Comparison of ENCODE assay signal across 1 cellular context in the genomic region with DNA sequence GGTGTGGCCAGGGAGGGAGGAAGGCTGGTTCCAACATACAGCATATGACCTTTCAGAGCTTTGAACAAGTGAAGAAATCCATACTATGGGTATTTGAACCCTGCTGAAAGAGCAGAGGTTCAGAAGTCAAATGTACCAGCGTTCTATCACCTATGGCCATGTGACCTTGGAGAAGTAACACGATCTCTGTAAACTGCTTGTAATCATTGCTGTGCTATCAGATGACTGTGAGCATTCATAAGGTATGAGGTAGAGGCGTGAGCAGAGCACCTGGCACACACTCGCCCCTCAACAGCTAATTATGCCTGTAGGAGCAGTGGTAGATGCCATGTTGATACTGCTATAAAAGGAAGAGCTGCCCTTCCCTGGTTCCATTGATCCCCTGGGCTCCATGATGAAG.
TF ChIP-seq lines count a peak whose summit lies in the region.

No MANE protein-coding gene starts in this region.

TF ChIP-seq in K562, 482 proteins besides CTCF, POLR2A, EP300 and RAD21:
- TF ChIP-seq DMBX1 (CRISPR knock-in tag; IDR thresholded peaks at IDR 0.05; ENCODE audit: borderline replicate concordance) (no peak), GTF2F1 (IDR thresholded peaks at IDR 0.05; ENCODE audit: low read depth, low read length) (no peak), SMARCE1 (IDR thresholded peaks at IDR 0.05) (no peak), NFE2 (IDR thresholded peaks at IDR 0.05; ENCODE audit: low read depth) (no peak), CCAR2 (IDR thresholded peaks at IDR 0.05; ENCODE audit: low read depth, low read length) (no peak), PRPF4 (IDR thresholded peaks at IDR 0.05; ENCODE audit: insufficient read depth, low read depth, low read length, poor library complexity, severe bottlenecking) (no peak), NR2C2 (CRISPR knock-in tag; IDR thresholded peaks at IDR 0.05) (no peak), NR2C2 (tag; IDR thresholded peaks at IDR 0.05) (no peak), RBM14 (IDR thresholded peaks at IDR 0.05; ENCODE audit: borderline replicate concordance, insufficient read depth, low read depth, low read length) (no peak), RBM17 (IDR thresholded peaks at IDR 0.05; ENCODE audit: borderline replicate concordance, low read depth, low read length) (no peak), BRD9 (IDR thresholded peaks at IDR 0.05; ENCODE audit: low read depth, partially characterized antibody) (no peak), HDAC6 (IDR thresholded peaks at IDR 0.05; ENCODE audit: low read depth, low read length) (no peak), PHF20 (IDR thresholded peaks at IDR 0.05; ENCODE audit: partially characterized antibody) (no peak), SP1 (CRISPR knock-in tag; IDR thresholded peaks at IDR 0.05) (no peak), NRF1 (conservative IDR thresholded peaks at IDR 0.05 in 1 of 2, IDR thresholded peaks at IDR 0.05 in 1 of 2) (no peak), ELF2 (CRISPR knock-in tag; IDR thresholded peaks at IDR 0.05) (no peak), KLF10 (CRISPR knock-in tag; IDR thresholded peaks at IDR 0.05) (no peak), ZNF511 (CRISPR knock-in tag; IDR thresholded peaks at IDR 0.05) (no peak), SMARCA4 (IDR thresholded peaks at IDR 0.05) (no peak), NFIX (CRISPR knock-in tag; IDR thresholded peaks at IDR 0.05; ENCODE audit: low read depth) (no peak)
- TF ChIP-seq, protein P1, sequence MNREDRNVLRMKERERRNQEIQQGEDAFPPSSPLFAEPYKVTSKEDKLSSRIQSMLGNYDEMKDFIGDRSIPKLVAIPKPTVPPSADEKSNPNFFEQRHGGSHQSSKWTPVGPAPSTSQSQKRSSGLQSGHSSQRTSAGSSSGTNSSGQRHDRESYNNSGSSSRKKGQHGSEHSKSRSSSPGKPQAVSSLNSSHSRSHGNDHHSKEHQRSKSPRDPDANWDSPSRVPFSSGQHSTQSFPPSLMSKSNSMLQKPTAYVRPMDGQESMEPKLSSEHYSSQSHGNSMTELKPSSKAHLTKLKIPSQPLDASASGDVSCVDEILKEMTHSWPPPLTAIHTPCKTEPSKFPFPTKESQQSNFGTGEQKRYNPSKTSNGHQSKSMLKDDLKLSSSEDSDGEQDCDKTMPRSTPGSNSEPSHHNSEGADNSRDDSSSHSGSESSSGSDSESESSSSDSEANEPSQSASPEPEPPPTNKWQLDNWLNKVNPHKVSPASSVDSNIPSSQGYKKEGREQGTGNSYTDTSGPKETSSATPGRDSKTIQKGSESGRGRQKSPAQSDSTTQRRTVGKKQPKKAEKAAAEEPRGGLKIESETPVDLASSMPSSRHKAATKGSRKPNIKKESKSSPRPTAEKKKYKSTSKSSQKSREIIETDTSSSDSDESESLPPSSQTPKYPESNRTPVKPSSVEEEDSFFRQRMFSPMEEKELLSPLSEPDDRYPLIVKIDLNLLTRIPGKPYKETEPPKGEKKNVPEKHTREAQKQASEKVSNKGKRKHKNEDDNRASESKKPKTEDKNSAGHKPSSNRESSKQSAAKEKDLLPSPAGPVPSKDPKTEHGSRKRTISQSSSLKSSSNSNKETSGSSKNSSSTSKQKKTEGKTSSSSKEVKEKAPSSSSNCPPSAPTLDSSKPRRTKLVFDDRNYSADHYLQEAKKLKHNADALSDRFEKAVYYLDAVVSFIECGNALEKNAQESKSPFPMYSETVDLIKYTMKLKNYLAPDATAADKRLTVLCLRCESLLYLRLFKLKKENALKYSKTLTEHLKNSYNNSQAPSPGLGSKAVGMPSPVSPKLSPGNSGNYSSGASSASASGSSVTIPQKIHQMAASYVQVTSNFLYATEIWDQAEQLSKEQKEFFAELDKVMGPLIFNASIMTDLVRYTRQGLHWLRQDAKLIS (CRISPR knock-in tag; IDR thresholded peaks at IDR 0.05) = no peak
